ENCODE assay signal across 1 cellular context in the genomic region with DNA sequence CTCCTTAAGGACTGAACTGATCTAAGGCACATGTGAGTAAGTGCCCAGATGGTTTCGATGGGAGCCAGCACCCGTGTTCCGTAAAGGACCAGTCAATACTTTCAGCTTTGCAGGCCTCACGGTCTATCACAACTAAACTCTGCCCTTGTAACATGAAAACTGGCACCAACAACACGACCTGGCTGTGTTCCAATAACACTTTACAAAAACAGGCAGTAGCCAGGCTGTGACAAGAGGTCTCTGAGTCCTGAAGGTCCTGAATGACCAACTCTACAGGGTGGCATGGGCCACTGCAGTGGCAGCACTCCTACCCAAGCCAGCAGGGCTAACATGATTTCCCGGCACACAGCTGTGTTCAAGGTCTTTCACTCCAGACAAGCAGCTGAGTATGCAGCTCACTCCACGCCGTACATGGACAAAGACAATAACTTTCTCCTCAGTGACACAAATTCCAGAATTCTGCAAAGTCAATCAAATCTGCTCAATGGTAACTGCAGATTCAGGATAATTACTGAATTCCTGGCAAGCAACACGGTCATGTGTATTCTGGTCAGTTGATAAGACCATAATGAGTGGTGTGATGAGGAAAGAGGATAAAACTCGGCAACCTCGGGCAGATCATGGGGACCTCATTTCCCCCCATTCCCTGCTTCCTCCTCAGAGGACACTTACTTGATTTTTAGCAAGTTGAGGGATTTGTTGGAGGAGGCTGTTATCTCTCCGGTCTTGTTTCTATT.
TF ChIP-seq lines count a peak whose summit lies in the region.

No MANE protein-coding gene starts in this region.

TF ChIP-seq in SK-N-SH treated with all-trans-retinoic acid at 6 μM for 48 hours, 23 proteins besides CTCF, POLR2A, EP300 and RAD21:
- TF ChIP-seq, protein P1, sequence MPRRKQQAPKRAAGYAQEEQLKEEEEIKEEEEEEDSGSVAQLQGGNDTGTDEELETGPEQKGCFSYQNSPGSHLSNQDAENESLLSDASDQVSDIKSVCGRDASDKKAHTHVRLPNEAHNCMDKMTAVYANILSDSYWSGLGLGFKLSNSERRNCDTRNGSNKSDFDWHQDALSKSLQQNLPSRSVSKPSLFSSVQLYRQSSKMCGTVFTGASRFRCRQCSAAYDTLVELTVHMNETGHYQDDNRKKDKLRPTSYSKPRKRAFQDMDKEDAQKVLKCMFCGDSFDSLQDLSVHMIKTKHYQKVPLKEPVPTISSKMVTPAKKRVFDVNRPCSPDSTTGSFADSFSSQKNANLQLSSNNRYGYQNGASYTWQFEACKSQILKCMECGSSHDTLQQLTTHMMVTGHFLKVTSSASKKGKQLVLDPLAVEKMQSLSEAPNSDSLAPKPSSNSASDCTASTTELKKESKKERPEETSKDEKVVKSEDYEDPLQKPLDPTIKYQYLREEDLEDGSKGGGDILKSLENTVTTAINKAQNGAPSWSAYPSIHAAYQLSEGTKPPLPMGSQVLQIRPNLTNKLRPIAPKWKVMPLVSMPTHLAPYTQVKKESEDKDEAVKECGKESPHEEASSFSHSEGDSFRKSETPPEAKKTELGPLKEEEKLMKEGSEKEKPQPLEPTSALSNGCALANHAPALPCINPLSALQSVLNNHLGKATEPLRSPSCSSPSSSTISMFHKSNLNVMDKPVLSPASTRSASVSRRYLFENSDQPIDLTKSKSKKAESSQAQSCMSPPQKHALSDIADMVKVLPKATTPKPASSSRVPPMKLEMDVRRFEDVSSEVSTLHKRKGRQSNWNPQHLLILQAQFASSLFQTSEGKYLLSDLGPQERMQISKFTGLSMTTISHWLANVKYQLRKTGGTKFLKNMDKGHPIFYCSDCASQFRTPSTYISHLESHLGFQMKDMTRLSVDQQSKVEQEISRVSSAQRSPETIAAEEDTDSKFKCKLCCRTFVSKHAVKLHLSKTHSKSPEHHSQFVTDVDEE (CRISPR knock-in tag; IDR thresholded peaks at IDR 0.05), result peak; percentile 37
- TF ChIP-seq, protein P2, sequence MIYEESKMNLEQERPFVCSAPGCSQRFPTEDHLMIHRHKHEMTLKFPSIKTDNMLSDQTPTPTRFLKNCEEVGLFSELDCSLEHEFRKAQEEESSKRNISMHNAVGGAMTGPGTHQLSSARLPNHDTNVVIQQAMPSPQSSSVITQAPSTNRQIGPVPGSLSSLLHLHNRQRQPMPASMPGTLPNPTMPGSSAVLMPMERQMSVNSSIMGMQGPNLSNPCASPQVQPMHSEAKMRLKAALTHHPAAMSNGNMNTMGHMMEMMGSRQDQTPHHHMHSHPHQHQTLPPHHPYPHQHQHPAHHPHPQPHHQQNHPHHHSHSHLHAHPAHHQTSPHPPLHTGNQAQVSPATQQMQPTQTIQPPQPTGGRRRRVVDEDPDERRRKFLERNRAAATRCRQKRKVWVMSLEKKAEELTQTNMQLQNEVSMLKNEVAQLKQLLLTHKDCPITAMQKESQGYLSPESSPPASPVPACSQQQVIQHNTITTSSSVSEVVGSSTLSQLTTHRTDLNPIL (CRISPR knock-in tag; IDR thresholded peaks at IDR 0.05; ENCODE audit: low read depth), result no peak
- no peak for TF ChIP-seq GLIS3 (CRISPR knock-in tag; IDR thresholded peaks at IDR 0.05)
